Comparison of ENCODE assay signal across 8 cellular contexts in genomic region chr7:22854158-22855048, GRCh38. TPM values are rescaled to one million over a fixed set of nuclear protein-coding genes. Genes with fewer than 3 reads are reported as not detected.
A peak's percentile ranks its signal among the peaks of the same experiment; 100 is the strongest.
DNase-seq lines count a peak whose midpoint lies in the region; ATAC-seq and TF ChIP-seq lines count a peak whose summit lies in the region.

No MANE protein-coding gene starts in this region.

- intact Hi-C loops in cardiac septum (cut with DNase I) (loop anchor here (2.0 to 10.0 kb wide), 5 partner anchors 32 to 294 kb away; partner anchors contain the start of genes HYCC1, IL6 and TOMM7), posterior vena cava (cut with DNase I) (loop anchor here in 1 of 2 donors (5.0 kb wide), 1 partner anchor 153 kb away; no protein-coding TSS in a partner anchor), upper lobe of right lung (cut with DNase I) (no loop called here)

- peaks cover 31% of the 10 kb centered on the region for H3K4me1 Mint-ChIP-seq in activated naive CD8-positive, alpha-beta T cell (ENCODE audit: low read depth)

- H3K9me3 ChIP-seq in HUES6 (ENCODE audit: control insufficient read depth, insufficient read depth, low read depth, low read length) = no peaks in the 10 kb centered on the region
- H3K9me3 ChIP-seq in upper lobe of right lung = no peaks in the 10 kb centered on the region

- H3K27me3 ChIP-seq in HUES6 (ENCODE audit: control insufficient read depth, insufficient read depth, low read length) (no peaks in the 10 kb centered on the region), upper lobe of right lung (no peaks in the 10 kb centered on the region)

- in situ Hi-C loops in SK-MEL-5 (cut with HindIII; ENCODE audit: low pct_unique_long_range_greater_than_20kb, low sequenced_read_pairs) = no loop called here

- DNase-seq in EL (peak; percentile 92), SK-MEL-5 (ENCODE audit: low read depth, low spot score) (peak; percentile 97), cardiac septum (ENCODE audit: low spot score) (peak; percentile 92), posterior vena cava (ENCODE audit: low spot score) (peak; percentile 98), upper lobe of right lung (peak; percentile 95)

- peaks cover 18% of the 10 kb centered on the region for H3K36me3 Mint-ChIP-seq in activated naive CD8-positive, alpha-beta T cell

- peak overlapping the region; percentile 97 for H3K27ac ChIP-seq in HUES6 (ENCODE audit: low read depth, low read length)
- H3K27ac ChIP-seq in upper lobe of right lung = peak overlapping the region; percentile 93

- ATAC-seq in GM21526 (IDR thresholded peaks at IDR 0.05; ENCODE audit: low FRiP score, unreplicated experiment) (peak; percentile 77), upper lobe of right lung (peak; percentile 95)

- no peaks in the 10 kb centered on the region for H3K27me3 Mint-ChIP-seq in activated naive CD8-positive, alpha-beta T cell

- H3K4me3 ChIP-seq in HUES6 (ENCODE audit: low read depth, low read length) (peak overlapping the region; percentile 75), upper lobe of right lung (peak overlapping the region; percentile 92)

- H3K4me1 ChIP-seq in HUES6 (ENCODE audit: control insufficient read depth, insufficient read depth, low read length) = peaks cover 55% of the 10 kb centered on the region
- H3K4me1 ChIP-seq in upper lobe of right lung = peaks cover 26% of the 10 kb centered on the region

- peak overlapping the region; percentile 96 for H3K4me3 Mint-ChIP-seq in activated naive CD8-positive, alpha-beta T cell

- H3K9me3 Mint-ChIP-seq in activated naive CD8-positive, alpha-beta T cell (ENCODE audit: low read depth) = no peaks in the 10 kb centered on the region

- peak; percentile 80 for TF ChIP-seq CTCF in upper lobe of right lung (IDR thresholded peaks at IDR 0.05)

- H3K9ac ChIP-seq in HUES6 (ENCODE audit: low read length) = peak overlapping the region; percentile 97

- H3K27ac Mint-ChIP-seq in activated naive CD8-positive, alpha-beta T cell = peak overlapping the region; percentile 97

- H3K36me3 ChIP-seq in HUES6 (ENCODE audit: control insufficient read depth, insufficient read depth, low read length) = peaks cover 34% of the 10 kb centered on the region
- peaks cover 13% of the 10 kb centered on the region for H3K36me3 ChIP-seq in upper lobe of right lung

RNA-seq across cellular contexts. Expression of gene TOMM7, which starts 31.8 kb away (rescaled TPM):
- 1,169 and 1,313 TPM in 2 replicates for total RNA-seq in SK-MEL-5 (2014; rRNA removed; shearing (Covaris generic))
- 830 and 1,137 TPM in 2 replicates for polyA plus RNA-seq in SK-MEL-5 (2015; cell fraction: cytosol; rRNA removed)
- 151 and 186 TPM in 2 replicates for polyA plus RNA-seq in SK-MEL-5 (2015; cell fraction: nucleus; rRNA removed)
- total RNA-seq in cardiac septum (318 TPM), posterior vena cava (100 to 1,000 TPM; 227 to 235 TPM), upper lobe of right lung (361 TPM)

Comparison
In these comparisons a context has a peak if more than half of its experiments do, and no peak if none do; other contexts are left out.
1. Peak in every context shown above with its lines: DNase-seq, ATAC-seq, H3K4me3 ChIP-seq and H3K27ac ChIP-seq.